In genomic region chr9:128043467-128043868, GRCh38 we compare ENCODE assay signal across 15 cellular contexts. TPM values are rescaled to one million over a fixed set of nuclear protein-coding genes. Genes with fewer than 3 reads are reported as not detected.
DNase-seq lines count a peak whose midpoint lies in the region; ATAC-seq, FAIRE-seq and TF ChIP-seq lines count a peak whose summit lies in the region.
"Had no signal": no experiment of that assay in that cellular context is flagged by ENCODE, and none has a peak within 500 bp of the region (broad histone marks: within the 10 kb centered on the region; RNA-seq: fewer than 3 reads in every experiment).

No MANE protein-coding gene starts in this region.

- H3K27ac Mint-ChIP-seq in H9: peak overlapping the region in 2 of 3 experiments; percentile 59 to 66; a peak in 3 of 7 replicates
- H3K27ac Mint-ChIP-seq in CD4-positive, alpha-beta T cell: no peak overlapping the region
- H3K27ac Mint-ChIP-seq: activated CD4-positive, alpha-beta memory T cell treated with anti-CD3 and anti-CD28 coated beads, Interleukin-2, amount 10 ng/mL, durations not matched to agents 7 days and 5 days; stimulated activated naive CD8-positive, alpha-beta T cell treated with anti-CD3 and anti-CD28 coated beads, Interleukin-15, amount 100 ng/mL, for 72 hours had no signal

- H3K79me2 ChIP-seq in H9 (ENCODE audit: insufficient read depth, low read length): no peaks in the 10 kb centered on the region
- H3K79me2 ChIP-seq in K562 (ENCODE audit: control insufficient read depth, insufficient read depth, low read length): no peaks in the 10 kb centered on the region

- H3K36me3 Mint-ChIP-seq in H9 (ENCODE audit: insufficient read depth in 1 of 3, low read depth in 3 of 3): no peaks in the 10 kb centered on the region
- no peaks in the 10 kb centered on the region for H3K36me3 Mint-ChIP-seq in CD4-positive, alpha-beta T cell (ENCODE audit: low read depth)

- H3K4me3 ChIP-seq in K562: no peak overlapping the region
- H3K4me3 ChIP-seq in mesenchymal stem cell (ENCODE audit: insufficient read depth in 1 of 2, low read depth in 1 of 2, low read length in 2 of 2): no peak overlapping the region
- no peak overlapping the region for H3K4me3 ChIP-seq in gastrocnemius medialis
- H3K4me3 ChIP-seq: gastroesophageal sphincter had no signal

- no peaks in the 10 kb centered on the region for H3K27me3 ChIP-seq in H9 (ENCODE audit: insufficient read depth, low read length)
- no peaks in the 10 kb centered on the region for H3K27me3 ChIP-seq in K562 (ENCODE audit: control insufficient read depth in 2 of 2, insufficient read depth in 2 of 2, low read length in 2 of 2)
- peaks cover 0 to 3% of the 10 kb centered on the region in 2 experiments for H3K27me3 ChIP-seq in mesenchymal stem cell (ENCODE audit: control insufficient read depth in 1 of 2, insufficient read depth in 1 of 2, low read length in 2 of 2)
- H3K27me3 ChIP-seq in gastrocnemius medialis: no peaks in the 10 kb centered on the region
- H3K27me3 ChIP-seq in CD4-positive, alpha-beta T cell (ENCODE audit: control insufficient read depth, insufficient read depth, low read length): no peaks in the 10 kb centered on the region
- H3K27me3 ChIP-seq: gastroesophageal sphincter had no signal

- no peaks in the 10 kb centered on the region; a peak in 1 of 5 replicates for H3K9me3 Mint-ChIP-seq in H9
- no peaks in the 10 kb centered on the region for H3K9me3 Mint-ChIP-seq in CD4-positive, alpha-beta T cell
- H3K9me3 Mint-ChIP-seq: activated CD4-positive, alpha-beta memory T cell treated with anti-CD3 and anti-CD28 coated beads, Interleukin-2, amount 10 ng/mL, durations not matched to agents 7 days and 5 days; stimulated activated naive CD8-positive, alpha-beta T cell treated with anti-CD3 and anti-CD28 coated beads, Interleukin-15, amount 100 ng/mL, for 72 hours had no signal

- TF ChIP-seq POLR2A in K562 (conservative IDR thresholded peaks at IDR 0.05): no peak
- TF ChIP-seq POLR2A in gastrocnemius medialis (IDR thresholded peaks at IDR 0.05): no peak
- no peak for TF ChIP-seq POLR2A in GM12891 (IDR thresholded peaks at IDR 0.05; ENCODE audit: low read depth, low read length)

- H3K27me3 Mint-ChIP-seq in H9 (ENCODE audit: low read depth): peaks cover 1% of the 10 kb centered on the region; the same call in 1 of the 2 replicates
- H3K27me3 Mint-ChIP-seq in CD4-positive, alpha-beta T cell: no peaks in the 10 kb centered on the region
- H3K27me3 Mint-ChIP-seq: stimulated activated naive CD8-positive, alpha-beta T cell treated with anti-CD3 and anti-CD28 coated beads, Interleukin-15, amount 100 ng/mL, for 72 hours had no signal

- no peaks in the 10 kb centered on the region for H3K36me3 ChIP-seq in K562 (ENCODE audit: control insufficient read depth, insufficient read depth, low read length)
- no peaks in the 10 kb centered on the region for H3K36me3 ChIP-seq in mesenchymal stem cell (ENCODE audit: control insufficient read depth in 1 of 2, insufficient read depth in 2 of 2, low read depth in 1 of 2, low read length in 2 of 2)
- no peaks in the 10 kb centered on the region for H3K36me3 ChIP-seq in gastrocnemius medialis
- H3K36me3 ChIP-seq: gastroesophageal sphincter had no signal

- in situ Hi-C loops in K562 (cut with MboI) (no loop called here), gastrocnemius medialis (cut with MboI; ENCODE audit: low sequenced_read_pairs in 4 of 4) (no loop called here)

- H3K23ac ChIP-seq in H9 (ENCODE audit: insufficient read length, low read depth, low read length) (no peak overlapping the region), mesenchymal stem cell (ENCODE audit: low read length in 2 of 2) (peak overlapping the region in 1 of 2 experiments; percentile 18)

- H3K27ac ChIP-seq in H9 (ENCODE audit: insufficient read length, low read depth, low read length): no peak overlapping the region
- H3K27ac ChIP-seq in K562 (ENCODE audit: extremely low read depth, low read depth, low read length): peak overlapping the region; percentile 54; the same call in 2 of the 3 replicates
- H3K27ac ChIP-seq in mesenchymal stem cell (ENCODE audit: low read length, poor library complexity, severe bottlenecking): no peak overlapping the region
- peak overlapping the region; percentile 19 to 46 (median 33) for H3K27ac ChIP-seq in gastrocnemius medialis
- H3K27ac ChIP-seq in CD4-positive, alpha-beta T cell (ENCODE audit: low read depth, low read length): no peak overlapping the region
- H3K27ac ChIP-seq: gastroesophageal sphincter had no signal

- H3K9ac ChIP-seq in H9 (ENCODE audit: extremely low read depth, insufficient read length, low read length) (no peak overlapping the region), K562 (ENCODE audit: insufficient read depth in 1 of 2, low read depth in 2 of 2, low read length in 2 of 2) (peak overlapping the region; percentile 45 to 73), mesenchymal stem cell (ENCODE audit: low read length) (no peak overlapping the region)

- H3K79me1 ChIP-seq in H9 (ENCODE audit: insufficient read depth, low read depth, low read length, poor library complexity, severe bottlenecking) (no peaks in the 10 kb centered on the region), mesenchymal stem cell (replicated peaks; ENCODE audit: low read length, poor library complexity, severe bottlenecking) (no peaks in the 10 kb centered on the region)

- H4K20me1 ChIP-seq in H9 (ENCODE audit: control insufficient read depth, insufficient read depth, insufficient read length) (no peaks in the 10 kb centered on the region), K562 (replicated peaks; ENCODE audit: control insufficient read depth, insufficient read depth, low read length) (no peaks in the 10 kb centered on the region)

- DNase-seq in H9 (no peak), K562 (ENCODE audit: extremely low read depth in 1 of 4, low spot score in 3 of 4) (peak in 2 of 4 experiments; percentile 48 to 60), mesenchymal stem cell (no peak), gastrocnemius medialis (peak in 1 of 2 donors; percentile 33), GM12891 (ENCODE audit: insufficient read length, low spot score) (no peak), urothelium cell line (ENCODE audit: low spot score) (no peak)
- DNase-seq in activated CD4-positive, alpha-beta T cell treated with anti-CD3 and anti-CD28 coated beads, Interleukin-2, amount 50 U/mL, for 1 hour: no peak
- DNase-seq in CD4-positive, alpha-beta T cell: no peak
- DNase-seq: activated CD4-positive, alpha-beta memory T cell treated with anti-CD3 and anti-CD28 coated beads, Interleukin-2, amount 10 ng/mL, durations not matched to agents 7 days and 5 days; DMS79; GOT3; NCI-H2081 treated with DMSO at 0.1 percent for 48 hours; NCI-H526; stimulated activated naive CD8-positive, alpha-beta T cell treated with anti-CD3 and anti-CD28 coated beads, Interleukin-15, amount 100 ng/mL, for 72 hours had no signal

- POLR2A ChIA-PET in K562 (lab: Yijun Ruan, JAX): interaction anchor here (0.6 to 1.4 kb wide), 4 partner anchors 8 to 100 kb away, joined by 3 to 5 read pairs (median 4); no protein-coding TSS in a partner anchor
- POLR2A ChIA-PET in CD4-positive, alpha-beta T cell (lab: Charles Lee): interaction anchor here (0.6 kb wide), 1 partner anchor 210 kb away, joined by 3 read pairs; no protein-coding TSS in a partner anchor

- no peak overlapping the region for H3K4me3 Mint-ChIP-seq in H9
- H3K4me3 Mint-ChIP-seq in CD4-positive, alpha-beta T cell: no peak overlapping the region
- H3K4me3 Mint-ChIP-seq: activated CD4-positive, alpha-beta memory T cell treated with anti-CD3 and anti-CD28 coated beads, Interleukin-2, amount 10 ng/mL, durations not matched to agents 7 days and 5 days; stimulated activated naive CD8-positive, alpha-beta T cell treated with anti-CD3 and anti-CD28 coated beads, Interleukin-15, amount 100 ng/mL, for 72 hours had no signal

- H4K5ac ChIP-seq in H9 (ENCODE audit: insufficient read length, low read depth, low read length): no peak overlapping the region

- BruUV-seq in K562 (replicated peaks; lab: Mats Ljungman, UMichigan): no TSS peak

- no peaks in the 10 kb centered on the region for H3K4me1 ChIP-seq in H9 (ENCODE audit: insufficient read depth, low read length)
- peaks cover 8% of the 10 kb centered on the region in 2 experiments; a peak in 4 of 5 replicates for H3K4me1 ChIP-seq in K562 (replicated peaks in 1 of 2; ENCODE audit: control insufficient read depth in 2 of 2, insufficient read depth in 2 of 2, low read length in 2 of 2)
- H3K4me1 ChIP-seq in mesenchymal stem cell (ENCODE audit: control insufficient read depth, insufficient read depth, low read depth, low read length): peaks cover 8% of the 10 kb centered on the region
- peaks cover 7 to 8% of the 10 kb centered on the region in 2 donors for H3K4me1 ChIP-seq in gastrocnemius medialis

- no peak overlapping the region for H3K4ac ChIP-seq in H9 (ENCODE audit: low read depth, low read length)
- H3K4ac ChIP-seq in mesenchymal stem cell (ENCODE audit: low read depth in 1 of 2, low read length in 2 of 2): no peak overlapping the region

- intact Hi-C loops in K562 (cut with micrococcal nuclease): no loop called here
- intact Hi-C loops in gastrocnemius medialis (cut with DNase I; ENCODE audit: low total_unique reads): no loop called here
- intact Hi-C loops in CD4-positive, alpha-beta T cell (cut with DNase I, micrococcal nuclease): loop anchor here in 1 of 2 experiments (5.0 kb wide), 1 partner anchor 39 kb away; no protein-coding TSS in a partner anchor

- TF ChIP-seq EP300 in K562 (IDR thresholded peaks at IDR 0.05; ENCODE audit: low read length): no peak

- no peak overlapping the region for H3K4me2 ChIP-seq in H9 (ENCODE audit: insufficient read depth, insufficient read length, low read length)
- peak overlapping the region; percentile 26; the same call in 1 of the 2 replicates for H3K4me2 ChIP-seq in K562 (ENCODE audit: insufficient read depth, low read length)
- peak overlapping the region; percentile 28 for H3K4me2 ChIP-seq in mesenchymal stem cell (ENCODE audit: low read length, poor library complexity, severe bottlenecking)

- H2AK5ac ChIP-seq in H9 (ENCODE audit: insufficient read length, low read length) (no peak overlapping the region), mesenchymal stem cell (ENCODE audit: low read length, severe bottlenecking) (no peak overlapping the region)

- H3K56ac ChIP-seq in H9 (ENCODE audit: insufficient read length, low read depth, low read length): no peak overlapping the region

- H3K9me3 ChIP-seq in H9 (ENCODE audit: control insufficient read depth, low read depth, low read length): no peaks in the 10 kb centered on the region
- H3K9me3 ChIP-seq in K562 (replicated peaks; ENCODE audit: control insufficient read depth, insufficient read depth, low read depth, low read length): no peaks in the 10 kb centered on the region
- no peaks in the 10 kb centered on the region for H3K9me3 ChIP-seq in mesenchymal stem cell (ENCODE audit: control insufficient read depth, low read length)
- H3K9me3 ChIP-seq in gastrocnemius medialis: no peaks in the 10 kb centered on the region
- H3K9me3 ChIP-seq in CD4-positive, alpha-beta T cell (ENCODE audit: control insufficient read depth, low read length): no peaks in the 10 kb centered on the region
- H3K9me3 ChIP-seq: gastroesophageal sphincter had no signal

- no peak overlapping the region for H4K91ac ChIP-seq in H9 (ENCODE audit: insufficient read length, low read depth, low read length)
- peak overlapping the region; percentile 68 for H4K91ac ChIP-seq in mesenchymal stem cell (ENCODE audit: low read length)

- CTCF ChIA-PET in K562 (lab: Yijun Ruan, JAX; ENCODE audit: low intra/inter-chr PET ratio): no interaction called here
- CTCF ChIA-PET in CD4-positive, alpha-beta T cell (lab: Charles Lee): no interaction called here

- H3K18ac ChIP-seq in H9 (ENCODE audit: insufficient read length, low read depth, low read length) (no peak overlapping the region), mesenchymal stem cell (ENCODE audit: low read depth in 1 of 2, low read length in 2 of 2) (peak overlapping the region; percentile 18 to 94)

- no peak for FAIRE-seq in K562 (lab: Jason Lieb, UNC)
- FAIRE-seq in GM12891 (lab: Jason Lieb, UNC): no peak
- no peak for FAIRE-seq in urothelium cell line (lab: Jason Lieb, UNC)

- ATAC-seq in K562 (peak; percentile 94), gastrocnemius medialis (peak; percentile 46 to 68)
- no peak for ATAC-seq in CD4-positive, alpha-beta T cell (ENCODE audit: poor library complexity)
- ATAC-seq: gastroesophageal sphincter; stimulated activated naive CD8-positive, alpha-beta T cell treated with anti-CD3 and anti-CD28 coated beads, Interleukin-15, amount 100 ng/mL, for 72 hours had no signal

- no peak overlapping the region for H2BK20ac ChIP-seq in H9 (ENCODE audit: low read depth, low read length, poor library complexity, severe bottlenecking)

- H3K4me1 Mint-ChIP-seq in H9: peaks cover 0 to 11% of the 10 kb centered on the region in 2 experiments; a peak in 3 of 4 replicates
- H3K4me1 Mint-ChIP-seq in CD4-positive, alpha-beta T cell (ENCODE audit: low read depth): peaks cover 1% of the 10 kb centered on the region
- H3K4me1 Mint-ChIP-seq: activated CD4-positive, alpha-beta memory T cell treated with anti-CD3 and anti-CD28 coated beads, Interleukin-2, amount 10 ng/mL, durations not matched to agents 7 days and 5 days had no signal

- H3K14ac ChIP-seq in H9 (ENCODE audit: insufficient read depth, low read length) (peak overlapping the region; percentile 56), mesenchymal stem cell (ENCODE audit: low read length in 2 of 2) (peak overlapping the region in 1 of 2 experiments; percentile 38)

- H2BK15ac ChIP-seq in H9 (ENCODE audit: low read depth, low read length) (0 out of 2 replicates have a peak overlapping the region, but pooled peaks have one; percentile 42), mesenchymal stem cell (ENCODE audit: low read depth, poor library complexity, severe bottlenecking) (peak overlapping the region; percentile 52)

- H4K8ac ChIP-seq in H9 (replicated peaks; ENCODE audit: insufficient read length, low read depth, low read length): no peak overlapping the region
- H4K8ac ChIP-seq in mesenchymal stem cell (ENCODE audit: low read length): peak overlapping the region; percentile 85

- H2BK120ac ChIP-seq in H9 (ENCODE audit: low read depth, low read length, poor library complexity, severe bottlenecking): no peak overlapping the region
- no peak overlapping the region for H2BK120ac ChIP-seq in mesenchymal stem cell (ENCODE audit: low read depth, low read length)

- no peaks in the 10 kb centered on the region for H3K23me2 ChIP-seq in H9 (ENCODE audit: insufficient read length, low read depth, low read length, poor library complexity, severe bottlenecking)

- no peak for TF ChIP-seq CTCF in H9 (conservative IDR thresholded peaks at IDR 0.05)
- TF ChIP-seq CTCF in K562 (IDR thresholded peaks at IDR 0.05 in 2 of 3, conservative IDR thresholded peaks at IDR 0.05 in 1 of 3; ENCODE audit: insufficient read depth in 2 of 3, low read depth in 1 of 3, low read length in 3 of 3): peak in 1 of 3 experiments; percentile 13; a peak in 1 of 6 replicates
- TF ChIP-seq CTCF in gastrocnemius medialis (IDR thresholded peaks at IDR 0.05 in 4 of 5, conservative IDR thresholded peaks at IDR 0.05 in 1 of 5): no peak
- TF ChIP-seq CTCF in CD4-positive, alpha-beta T cell (IDR thresholded peaks at IDR 0.05): no peak

- no peaks in the 10 kb centered on the region for H3K9me1 ChIP-seq in K562 (ENCODE audit: control insufficient read depth, insufficient read depth, low read length)

- H3T11ph ChIP-seq in H9 (ENCODE audit: low read length): no peak overlapping the region

- no peak overlapping the region for H2AFZ ChIP-seq in H9 (ENCODE audit: low read length)
- peak overlapping the region; percentile 89 for H2AFZ ChIP-seq in K562 (ENCODE audit: low read depth, low read length)
- H2AFZ ChIP-seq in mesenchymal stem cell (ENCODE audit: low read depth, low read length): no peak overlapping the region

- no CpG with 5 or more reads among the region's 7 CpGs for WGBS in H9 (ENCODE audit: extremely low coverage, insufficient read length, low lambda C conversion rate)
- WGBS in K562 (ENCODE audit: insufficient coverage, low coverage, missing lambda C conversion rate): 33% methylated on average over 5 of the region's 7 CpGs
- 21% methylated on average over 6 of the region's 7 CpGs for WGBS in mesenchymal stem cell

- H2BK12ac ChIP-seq in H9 (ENCODE audit: insufficient read length, low read depth, low read length) (no peak overlapping the region), mesenchymal stem cell (ENCODE audit: low read length in 2 of 2) (peak overlapping the region; percentile 23 to 72)

- H2BK5ac ChIP-seq in H9 (ENCODE audit: insufficient read length, low read length) (no peak overlapping the region), mesenchymal stem cell (ENCODE audit: low read depth, low read length, poor library complexity, severe bottlenecking) (no peak overlapping the region)

- no peak; a peak in 1 of 4 replicates for TF ChIP-seq RAD21 in K562 (CRISPR knock-in tag; conservative IDR thresholded peaks at IDR 0.05 in 1 of 2, IDR thresholded peaks at IDR 0.05 in 1 of 2)

RNA-seq across cellular contexts. Expression of gene NAIF1, which starts 23.7 kb away (rescaled TPM):
- total RNA-seq in H9 (2021): 6.3 TPM in 2 replicates
- total RNA-seq in K562 (2011; cell fraction: chromatin; rRNA removed; ENCODE audit: low replicate concordance): 14.2 and 31.0 TPM in 2 replicates
- 27.1 and 29.7 TPM in 2 replicates for total RNA-seq in K562 (2011; cell fraction: nucleolus; rRNA removed)
- 19.1 and 19.8 TPM in 2 replicates for total RNA-seq in K562 (2011; cell fraction: nucleoplasm; rRNA removed)
- total RNA-seq in K562 (2014; rRNA removed): 21.3 and 27.6 TPM in 2 replicates
- 15.8 and 16.2 TPM in 2 replicates for total RNA-seq in K562 (2014; rRNA removed; fragmentation: Illumina TruSeq; extraction: Trizol)
- total RNA-seq in K562 (2015; rRNA removed; fragmentation: Illumina TruSeq; extraction: Trizol): 15.9 and 17.4 TPM in 2 replicates
- total RNA-seq in K562 (2021): 23.1 and 26.6 TPM in 2 replicates
- polyA plus RNA-seq in K562 (2011; rRNA removed): 17.2 and 21.5 TPM in 2 replicates
- 24.4 and 26.5 TPM in 2 replicates for polyA plus RNA-seq in K562 (2011; cell fraction: cytosol; rRNA removed)
- 17.1 and 20.0 TPM in 2 replicates for polyA plus RNA-seq in K562 (2011; cell fraction: nucleus; rRNA removed)
- polyA plus RNA-seq in K562 (2012): 16.5 and 19.9 TPM in 2 replicates
- 16.3 and 16.9 TPM in 2 replicates for polyA plus RNA-seq in K562 (2014; fragmentation: Illumina TruSeq; extraction: Trizol)
- polyA plus RNA-seq in K562 (2014; fragmentation: Nextera tagmentation; extraction: Ambion mirVana): 1 to 10 TPM; 4.8 to 5.3 TPM
- polyA plus RNA-seq in K562 (2014; rRNA removed): 17.7 and 17.8 TPM in 2 replicates
- 14.9 and 19.6 TPM in 2 replicates for polyA minus RNA-seq in K562 (2011; rRNA and poly(A)+ RNA removed)
- 14.2 and 26.5 TPM in 2 replicates for polyA minus RNA-seq in K562 (2011; cell fraction: cytosol; rRNA and poly(A)+ RNA removed)
- 6.3 and 7.7 TPM in 2 replicates for polyA minus RNA-seq in K562 (2011; cell fraction: nucleus; rRNA and poly(A)+ RNA removed)
- polyA plus RNA-seq in mesenchymal stem cell (2013, experiment 1 of 2): 6.5 TPM
- polyA plus RNA-seq in mesenchymal stem cell (2013, experiment 2 of 2): 6.1 TPM
- 1 to 10 TPM; 3.6 to 7.4 (median 6.9) TPM for total RNA-seq in gastrocnemius medialis
- polyA plus RNA-seq in GM12891 (2012; ENCODE audit: low read depth, missing spikeins): 7.0 TPM
- total RNA-seq in CD4-positive, alpha-beta T cell: 10 to 100 TPM; 11.5 to 16.8 TPM

RNA-seq across cellular contexts. Expression of gene SLC25A25, which starts 24.6 kb away (rescaled TPM):
- 16.0 and 16.9 TPM in 2 replicates for total RNA-seq in H9 (2021)
- total RNA-seq in K562 (2011; cell fraction: chromatin; rRNA removed; ENCODE audit: low replicate concordance): 56.5 and 74.4 TPM in 2 replicates
- 41.5 and 42.5 TPM in 2 replicates for total RNA-seq in K562 (2011; cell fraction: nucleolus; rRNA removed)
- total RNA-seq in K562 (2011; cell fraction: nucleoplasm; rRNA removed): 26.8 and 33.4 TPM in 2 replicates
- 35.9 and 39.5 TPM in 2 replicates for total RNA-seq in K562 (2014; rRNA removed)
- 19.0 and 19.3 TPM in 2 replicates for total RNA-seq in K562 (2014; rRNA removed; fragmentation: Illumina TruSeq; extraction: Trizol)
- total RNA-seq in K562 (2015; rRNA removed; fragmentation: Illumina TruSeq; extraction: Trizol): 23.2 and 25.1 TPM in 2 replicates
- 30.1 and 30.7 TPM in 2 replicates for total RNA-seq in K562 (2021)
- polyA plus RNA-seq in K562 (2011; rRNA removed): 21.7 and 26.7 TPM in 2 replicates
- 20.4 and 25.8 TPM in 2 replicates for polyA plus RNA-seq in K562 (2011; cell fraction: cytosol; rRNA removed)
- polyA plus RNA-seq in K562 (2011; cell fraction: nucleus; rRNA removed): 29.9 and 44.4 TPM in 2 replicates
- polyA plus RNA-seq in K562 (2012): 20.5 and 23.5 TPM in 2 replicates
- polyA plus RNA-seq in K562 (2014; fragmentation: Illumina TruSeq; extraction: Trizol): 18.7 and 25.2 TPM in 2 replicates
- under 1 TPM; 0.07 to 0.10 TPM for polyA plus RNA-seq in K562 (2014; fragmentation: Nextera tagmentation; extraction: Ambion mirVana)
- 27.2 and 31.0 TPM in 2 replicates for polyA plus RNA-seq in K562 (2014; rRNA removed)
- 21.0 and 28.2 TPM in 2 replicates for polyA minus RNA-seq in K562 (2011; rRNA and poly(A)+ RNA removed)
- 14.7 and 16.8 TPM in 2 replicates for polyA minus RNA-seq in K562 (2011; cell fraction: cytosol; rRNA and poly(A)+ RNA removed)
- 14.8 and 20.9 TPM in 2 replicates for polyA minus RNA-seq in K562 (2011; cell fraction: nucleus; rRNA and poly(A)+ RNA removed)
- 6.8 TPM for polyA plus RNA-seq in mesenchymal stem cell (2013, experiment 1 of 2)
- 6.4 TPM for polyA plus RNA-seq in mesenchymal stem cell (2013, experiment 2 of 2)
- 10 to 100 TPM; 26.9 to 98.7 (median 46.0) TPM for total RNA-seq in gastrocnemius medialis
- polyA plus RNA-seq in GM12891 (2012; ENCODE audit: low read depth, missing spikeins): 5.1 TPM
- total RNA-seq in CD4-positive, alpha-beta T cell: 10 to 100 TPM; 16.9 to 17.7 TPM

Comparison
In these comparisons a context has a peak if more than half of its experiments do, and no peak if none do; other contexts are left out.
1. H3K27ac ChIP-seq: peak in K562 (single experiment) and gastrocnemius medialis (4 of 4); none in H9 (single experiment), mesenchymal stem cell (single experiment) and CD4-positive, alpha-beta T cell (single experiment).
2. H3K9ac ChIP-seq: peak in K562 (2 of 2); none in H9 (single experiment) and mesenchymal stem cell (single experiment).